In genomic region chr1:160451119-160451858, GRCh38 we compare ENCODE assay signal across 11 cellular contexts. TPM values are rescaled to one million over a fixed set of nuclear protein-coding genes. Genes with fewer than 3 reads are reported as not detected.
DNase-seq lines count a peak whose midpoint lies in the region; ATAC-seq and TF ChIP-seq lines count a peak whose summit lies in the region.
"Had no signal": no experiment of that assay in that cellular context is flagged by ENCODE, and none has a peak within 500 bp of the region (broad histone marks: within the 10 kb centered on the region; RNA-seq: fewer than 3 reads in every experiment).

No MANE protein-coding gene starts in this region.

- no peaks in the 10 kb centered on the region for H3K27me3 Mint-ChIP-seq in activated CD4-positive, alpha-beta T cell treated with anti-CD3 and anti-CD28 coated beads, Interleukin-2, amount 10 ng/mL, durations not matched to agents 24 days and 14 days
- H3K27me3 Mint-ChIP-seq: type B pancreatic cell had no signal

- H3K9me3 ChIP-seq in spleen (no peaks in the 10 kb centered on the region), body of pancreas (no peaks in the 10 kb centered on the region)

- H3K9me3 Mint-ChIP-seq in activated CD4-positive, alpha-beta T cell treated with anti-CD3 and anti-CD28 coated beads, Interleukin-2, amount 10 ng/mL, durations not matched to agents 24 days and 14 days = peaks cover 13% of the 10 kb centered on the region

- H3K4me1 ChIP-seq in spleen (peaks cover 0 to 46% (median 13%) of the 10 kb centered on the region in 6 donors), body of pancreas (peaks cover 14% of the 10 kb centered on the region)

- TF ChIP-seq CTCF in spleen (IDR thresholded peaks at IDR 0.05 in 8 of 11, conservative IDR thresholded peaks at IDR 0.05 in 3 of 11) (no peak), body of pancreas (IDR thresholded peaks at IDR 0.05) (no peak)

- H3K27me3 ChIP-seq in spleen (replicated peaks in 1 of 7) = no peaks in the 10 kb centered on the region
- H3K27me3 ChIP-seq in body of pancreas = no peaks in the 10 kb centered on the region

- 66 to 73% (median 68%) methylated on average over 7 of the region's 7 CpGs for WGBS in spleen, 5 donors
- WGBS in body of pancreas, 2 donors = 53 to 66% methylated on average over 7 of the region's 7 CpGs

- H3K27ac Mint-ChIP-seq in activated CD4-positive, alpha-beta T cell treated with anti-CD3 and anti-CD28 coated beads, Interleukin-2, amount 10 ng/mL, durations not matched to agents 24 days and 14 days = peak overlapping the region; percentile 87
- H3K27ac Mint-ChIP-seq: type B pancreatic cell had no signal

- TF ChIP-seq POLR2A in spleen (IDR thresholded peaks at IDR 0.05) (no peak), body of pancreas (IDR thresholded peaks at IDR 0.05) (no peak)

- ATAC-seq in GM21723 (IDR thresholded peaks at IDR 0.05; ENCODE audit: unreplicated experiment) (peak; percentile 59), body of pancreas (no peak)

- intact Hi-C loops in activated CD4-positive, alpha-beta T cell treated with anti-CD3 and anti-CD28 coated beads, Interleukin-2, amount 10 ng/mL, durations not matched to agents 24 days and 14 days (cut with micrococcal nuclease) = loop anchor here (1.0 to 5.0 kb wide), 2 partner anchors 9 to 221 kb away; no protein-coding TSS in a partner anchor
- intact Hi-C loops in spleen (cut with DNase I; ENCODE audit: low total_unique reads) = no loop called here
- intact Hi-C loops in body of pancreas (cut with DNase I) = no loop called here

- peak overlapping the region in 5 of 8 donors; percentile 26 to 49 (median 34) for H3K27ac ChIP-seq in spleen
- H3K27ac ChIP-seq in caudate nucleus (ENCODE audit: low read depth, low read length) = no peak overlapping the region
- no peak overlapping the region for H3K27ac ChIP-seq in body of pancreas
- H3K27ac ChIP-seq: HL-60 had no signal

- peak overlapping the region; percentile 42 for H3K4me3 Mint-ChIP-seq in activated CD4-positive, alpha-beta T cell treated with anti-CD3 and anti-CD28 coated beads, Interleukin-2, amount 10 ng/mL, durations not matched to agents 24 days and 14 days
- H3K4me3 Mint-ChIP-seq: type B pancreatic cell had no signal

- peaks cover 65% of the 10 kb centered on the region for H3K4me1 Mint-ChIP-seq in activated CD4-positive, alpha-beta T cell treated with anti-CD3 and anti-CD28 coated beads, Interleukin-2, amount 10 ng/mL, durations not matched to agents 24 days and 14 days

- no peaks in the 10 kb centered on the region for H3K36me3 ChIP-seq in spleen
- no peaks in the 10 kb centered on the region for H3K36me3 ChIP-seq in body of pancreas (replicated peaks in 1 of 2; ENCODE audit: insufficient read depth in 1 of 2, low read depth in 2 of 2)

- peaks cover 17% of the 10 kb centered on the region for H3K36me3 Mint-ChIP-seq in activated CD4-positive, alpha-beta T cell treated with anti-CD3 and anti-CD28 coated beads, Interleukin-2, amount 10 ng/mL, durations not matched to agents 24 days and 14 days (ENCODE audit: low read depth)
- H3K36me3 Mint-ChIP-seq: type B pancreatic cell had no signal

- H3K4me3 ChIP-seq in spleen (no peak overlapping the region), body of pancreas (no peak overlapping the region)

- peak; percentile 60 for DNase-seq in activated CD4-positive, alpha-beta T cell treated with anti-CD3 and anti-CD28 coated beads, Interleukin-2, amount 10 ng/mL, durations not matched to agents 24 days and 14 days
- DNase-seq in activated CD4-positive, alpha-beta T cell treated with anti-CD3 and anti-CD28 coated beads for 4 hours = no peak
- DNase-seq in NAMALWA (ENCODE audit: low spot score) (peak; percentile 65), spleen (no peak), G401 (ENCODE audit: low spot score) (no peak), caudate nucleus (lab: John Stamatoyannopoulos, UW) (no peak), body of pancreas (no peak)
- DNase-seq: NCI-H1694 had no signal

- in situ Hi-C loops in G401 (cut with HindIII; ENCODE audit: low sequenced_read_pairs) = no loop called here

RNA-seq across cellular contexts. Expression of gene VANGL2, which starts 50.9 kb away (rescaled TPM):
- total RNA-seq in activated CD4-positive, alpha-beta T cell treated with anti-CD3 and anti-CD28 coated beads, Interleukin-2, amount 10 ng/mL, durations not matched to agents 24 days and 14 days = 0.02 and 0.05 TPM in 2 replicates
- total RNA-seq in spleen = 1 to 10 TPM; 1.7 to 7.7 (median 3.4) TPM
- polyA plus RNA-seq in spleen = 1 to 10 TPM in 1 of 3 donors, under 1 TPM in 2; 0.65 to 1.3 (median 0.94) TPM
- 1.0 and 3.0 TPM in 2 replicates for total RNA-seq in G401 (2014; rRNA removed; shearing (Covaris generic))
- total RNA-seq in body of pancreas = 1 to 10 TPM; 3.6 to 7.8 TPM

Comparison
In these comparisons a context has a peak if more than half of its experiments do, and no peak if none do; other contexts are left out.
1. DNase-seq: peak in activated CD4-positive, alpha-beta T cell treated with anti-CD3 and anti-CD28 coated beads, Interleukin-2, amount 10 ng/mL, durations not matched to agents 24 days and 14 days (single experiment) and NAMALWA (single experiment); none in activated CD4-positive, alpha-beta T cell treated with anti-CD3 and anti-CD28 coated beads for 4 hours (0 of 2), spleen (single experiment), G401 (single experiment), caudate nucleus (0 of 61) and body of pancreas (0 of 4).
2. H3K27ac ChIP-seq: peak in spleen (5 of 8); none in caudate nucleus (single experiment) and body of pancreas (0 of 4).